Comparison of ENCODE assay signal across 8 cellular contexts in genomic region chr1:204453141-204453772, GRCh38. TPM values are rescaled to one million over a fixed set of nuclear protein-coding genes. Genes with fewer than 3 reads are reported as not detected.
DNase-seq lines count a peak whose midpoint lies in the region; ATAC-seq, FAIRE-seq and TF ChIP-seq lines count a peak whose summit lies in the region.

No MANE protein-coding gene starts in this region.

- TF ChIP-seq CTCF in GM06990 (IDR thresholded peaks at IDR 0.05; ENCODE audit: insufficient read depth, low read length, poor library complexity, severe bottlenecking) (no peak), GM23338 (conservative IDR thresholded peaks at IDR 0.05; ENCODE audit: low read depth in 2 of 2) (no peak), D721Med (IDR thresholded peaks at IDR 0.05; ENCODE audit: insufficient read depth, missing control alignments) (no peak), osteocyte (IDR thresholded peaks at IDR 0.05) (no peak)

- H3K4me2 ChIP-seq in GM23338, result peak overlapping the region; percentile 40

- peaks cover 68% of the 10 kb centered on the region for H3K4me1 Mint-ChIP-seq in GM23338
- peaks cover 40% of the 10 kb centered on the region for H3K4me1 Mint-ChIP-seq in activated naive CD8-positive, alpha-beta T cell treated with anti-CD3 and anti-CD28 coated beads, Interleukin-2, amount 50 U/mL, for 24 hours
- peaks cover 20% of the 10 kb centered on the region for H3K4me1 Mint-ChIP-seq in osteocyte (ENCODE audit: unreplicated experiment)

- H3K4me3 Mint-ChIP-seq in GM23338, result no peak overlapping the region; the same call in 2 of the 3 replicates
- peak overlapping the region; percentile 41 for H3K4me3 Mint-ChIP-seq in activated naive CD8-positive, alpha-beta T cell treated with anti-CD3 and anti-CD28 coated beads, Interleukin-2, amount 50 U/mL, for 24 hours
- H3K4me3 Mint-ChIP-seq in osteocyte (ENCODE audit: unreplicated experiment), result no peak overlapping the region

- H3K9ac ChIP-seq in SK-N-MC (ENCODE audit: insufficient read length), result no peak overlapping the region

- no peaks in the 10 kb centered on the region for H4K20me1 ChIP-seq in GM23338 (replicated peaks; ENCODE audit: insufficient read depth)

- H3K27me3 ChIP-seq in GM06990 (replicated peaks; ENCODE audit: control insufficient read depth, insufficient read depth, low read length) (no peaks in the 10 kb centered on the region), GM23338 (ENCODE audit: insufficient read depth) (no peaks in the 10 kb centered on the region)

- DNase-seq in GM06990 (ENCODE audit: extremely low read depth, insufficient read length), result peak; percentile 69
- peak; percentile 51 for DNase-seq in GM23338 (ENCODE audit: low spot score)
- peak; percentile 66 for DNase-seq in SK-N-MC (ENCODE audit: low read depth, low spot score)
- DNase-seq in activated naive CD8-positive, alpha-beta T cell treated with anti-CD3 and anti-CD28 coated beads, Interleukin-2, amount 50 U/mL, for 24 hours, result peak; percentile 68
- DNase-seq in stimulated activated CD4-positive, alpha-beta T cell treated with anti-CD3 and anti-CD28 coated beads, TNF-alpha, amount 100 ng/mL, for 48 hours (ENCODE audit: low read depth in 3 of 3), result peak in 2 of 3 donors; percentile 44 to 46
- DNase-seq in NCI-H748 (lab: John Stamatoyannopoulos, UW; ENCODE audit: unreplicated experiment), result no peak
- no peak for DNase-seq in D721Med (ENCODE audit: insufficient read length, low spot score)
- no peak for DNase-seq in osteocyte (ENCODE audit: extremely low spot score, unreplicated experiment)

- H3K4me1 ChIP-seq in GM23338 (ENCODE audit: insufficient read depth), result peaks cover 37% of the 10 kb centered on the region

- H3K36me3 Mint-ChIP-seq in GM23338 (ENCODE audit: low read depth) (peaks cover 19% of the 10 kb centered on the region), osteocyte (ENCODE audit: unreplicated experiment) (peaks cover 18% of the 10 kb centered on the region)
- peaks cover 17% of the 10 kb centered on the region for H3K36me3 Mint-ChIP-seq in activated naive CD8-positive, alpha-beta T cell treated with anti-CD3 and anti-CD28 coated beads, Interleukin-2, amount 50 U/mL, for 24 hours (ENCODE audit: low read depth)

- peaks cover 17% of the 10 kb centered on the region for H3K27me3 Mint-ChIP-seq in GM23338 (ENCODE audit: insufficient read depth, low read depth, poor library complexity)
- H3K27me3 Mint-ChIP-seq in activated naive CD8-positive, alpha-beta T cell treated with anti-CD3 and anti-CD28 coated beads, Interleukin-2, amount 50 U/mL, for 24 hours, result no peaks in the 10 kb centered on the region
- no peaks in the 10 kb centered on the region for H3K27me3 Mint-ChIP-seq in osteocyte (ENCODE audit: unreplicated experiment)

- no peaks in the 10 kb centered on the region for H3K9me2 ChIP-seq in GM23338 (ENCODE audit: insufficient read depth)

- H3K9me3 ChIP-seq in SK-N-MC (ENCODE audit: low read depth, low read length), result no peaks in the 10 kb centered on the region

- H3K27ac Mint-ChIP-seq in GM23338 (no peak overlapping the region; the same call in 1 of the 2 replicates), osteocyte (ENCODE audit: unreplicated experiment) (no peak overlapping the region)
- peak overlapping the region; percentile 79 for H3K27ac Mint-ChIP-seq in activated naive CD8-positive, alpha-beta T cell treated with anti-CD3 and anti-CD28 coated beads, Interleukin-2, amount 50 U/mL, for 24 hours

- FAIRE-seq in D721Med (lab: Jason Lieb, UNC), result no peak

- 0 out of 2 replicates have a peak, but pooled peaks cover 7% of the 10 kb centered on the region for H3F3A ChIP-seq in GM23338 (replicated peaks; ENCODE audit: low read depth)

- peaks cover 2% of the 10 kb centered on the region; the same call in 1 of the 2 replicates for H3K36me3 ChIP-seq in GM06990 (ENCODE audit: control insufficient read depth, insufficient read depth, low read length)
- H3K36me3 ChIP-seq in GM23338 (ENCODE audit: insufficient read depth), result no peaks in the 10 kb centered on the region; the same call in 1 of the 2 replicates
- no peaks in the 10 kb centered on the region; the same call in 1 of the 2 replicates for H3K36me3 ChIP-seq in SK-N-MC (ENCODE audit: insufficient read depth, low read length)

- no peak overlapping the region for H3K4me3 ChIP-seq in GM06990 (replicated peaks; ENCODE audit: low read depth, low read length)
- no peak overlapping the region for H3K4me3 ChIP-seq in GM23338
- H3K4me3 ChIP-seq in SK-N-MC, result peak overlapping the region; percentile 4; the same call in 1 of the 2 replicates

- no peak for ATAC-seq in GM23338
- peak; percentile 92 for ATAC-seq in activated naive CD8-positive, alpha-beta T cell treated with anti-CD3 and anti-CD28 coated beads, Interleukin-2, amount 50 U/mL, for 24 hours

- H2AFZ ChIP-seq in GM23338, result no peak overlapping the region

- no peaks in the 10 kb centered on the region for H3K79me2 ChIP-seq in GM23338 (replicated peaks; ENCODE audit: insufficient read depth)

- no peaks in the 10 kb centered on the region; the same call in 2 of the 3 replicates for H3K9me3 Mint-ChIP-seq in GM23338
- H3K9me3 Mint-ChIP-seq in activated naive CD8-positive, alpha-beta T cell treated with anti-CD3 and anti-CD28 coated beads, Interleukin-2, amount 50 U/mL, for 24 hours, result no peaks in the 10 kb centered on the region
- no peaks in the 10 kb centered on the region for H3K9me3 Mint-ChIP-seq in osteocyte (ENCODE audit: unreplicated experiment)

- H3K27ac ChIP-seq in GM23338 (ENCODE audit: low read depth) (no peak overlapping the region), SK-N-MC (no peak overlapping the region)

TF ChIP-seq in GM23338, 12 proteins besides CTCF, POLR2A, EP300 and RAD21 (continues in another document):
- TF ChIP-seq ZNF331 (CRISPR knock-in tag; IDR thresholded peaks at IDR 0.05; ENCODE audit: low read depth) (no peak), EZH2 (IDR thresholded peaks at IDR 0.05; ENCODE audit: low read depth, unreplicated experiment) (no peak), POLR2AphosphoS5 (IDR thresholded peaks at IDR 0.05; ENCODE audit: low read depth) (no peak), ETS1 (IDR thresholded peaks at IDR 0.05) (no peak), CREB1 (CRISPR knock-in tag; IDR thresholded peaks at IDR 0.05; ENCODE audit: low read depth) (no peak)

RNA-seq across cellular contexts. Expression of gene PIK3C2B, which starts 41.3 kb away (rescaled TPM):
- 17.4 and 19.0 TPM in 2 replicates for total RNA-seq in GM23338 (2014; rRNA removed; shearing (Covaris generic))
- polyA plus RNA-seq in GM23338 (2016; fragmentation: Nextera tagmentation; extraction: Ambion mirVana), result 4.8 TPM in 2 replicates
- 14.9 and 17.5 TPM in 2 replicates for total RNA-seq in osteocyte

RNA-seq across cellular contexts. Expression of gene PPP1R15B, which starts 41.6 kb away (rescaled TPM):
- 58.4 and 64.3 TPM in 2 replicates for total RNA-seq in GM23338 (2014; rRNA removed; shearing (Covaris generic))
- polyA plus RNA-seq in GM23338 (2016; fragmentation: Nextera tagmentation; extraction: Ambion mirVana), result 16.3 and 17.3 TPM in 2 replicates
- 46.1 and 47.4 TPM in 2 replicates for total RNA-seq in osteocyte

Comparison
In these comparisons a context has a peak if more than half of its experiments do, and no peak if none do; other contexts are left out.
1. DNase-seq: peak in GM06990 (single experiment), GM23338 (single experiment), SK-N-MC (single experiment), activated naive CD8-positive, alpha-beta T cell treated with anti-CD3 and anti-CD28 coated beads, Interleukin-2, amount 50 U/mL, for 24 hours (single experiment) and stimulated activated CD4-positive, alpha-beta T cell treated with anti-CD3 and anti-CD28 coated beads, TNF-alpha, amount 100 ng/mL, for 48 hours (2 of 3); none in NCI-H748 (single experiment), D721Med (single experiment) and osteocyte (single experiment).